Comparison of ENCODE assay signal across 8 cellular contexts in the genomic region with DNA sequence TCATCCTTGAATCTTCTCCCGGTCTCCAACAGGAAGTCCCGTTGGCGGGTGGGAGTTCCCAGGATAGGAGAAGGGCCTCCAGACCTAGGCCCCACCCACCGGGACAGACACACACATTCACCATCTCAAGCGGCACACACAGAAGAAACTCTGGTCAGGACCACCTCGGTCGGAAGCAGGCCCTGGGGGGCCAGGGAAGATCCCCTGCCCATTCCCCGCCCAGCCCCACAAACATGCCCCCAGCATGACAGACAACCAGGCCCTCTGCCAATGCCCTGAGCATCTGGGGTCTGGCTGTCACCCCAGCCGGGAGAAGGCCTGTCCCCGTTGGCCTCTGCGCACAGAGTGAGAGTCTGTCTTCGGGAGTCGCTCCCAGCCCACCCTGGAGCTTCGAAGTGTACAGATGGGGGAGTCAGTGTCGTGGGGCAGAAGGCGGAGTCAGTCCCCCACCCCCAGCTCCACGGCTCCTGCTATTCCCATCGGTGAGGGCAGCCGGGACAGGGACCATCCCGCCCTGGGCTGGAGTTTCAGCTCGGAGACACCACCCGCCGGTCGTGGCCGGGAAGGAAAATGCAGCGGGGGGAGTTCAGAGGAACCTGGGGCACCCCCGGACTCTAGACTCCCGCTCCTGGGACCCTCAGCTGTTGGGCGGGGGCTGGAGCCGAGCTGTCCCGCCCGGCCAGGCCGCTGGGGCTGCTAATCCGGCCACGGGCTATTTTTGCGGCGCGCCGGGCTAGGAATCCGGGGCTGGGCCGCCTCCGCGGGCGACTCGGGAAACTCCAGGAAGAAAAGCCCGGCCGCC. TPM values are rescaled to one million over a fixed set of nuclear protein-coding genes. Genes with fewer than 3 reads are reported as not detected.
DNase-seq lines count a peak whose midpoint lies in the region; ATAC-seq and TF ChIP-seq lines count a peak whose summit lies in the region.

No MANE protein-coding gene starts in this region.

- TF ChIP-seq CTCF in brain microvascular endothelial cell (IDR thresholded peaks at IDR 0.05; ENCODE audit: low read depth, low read length, missing control alignments) (no peak), kidney epithelial cell (IDR thresholded peaks at IDR 0.05; ENCODE audit: insufficient read depth, low read length, poor library complexity, severe bottlenecking) (no peak), suprapubic skin (IDR thresholded peaks at IDR 0.05) (no peak)

- TF ChIP-seq EP300 in suprapubic skin (IDR thresholded peaks at IDR 0.05), result no peak

- ATAC-seq in GM21786 (IDR thresholded peaks at IDR 0.05; ENCODE audit: unreplicated experiment), result no peak

- TF ChIP-seq POLR2A in suprapubic skin (IDR thresholded peaks at IDR 0.05), result peak in 1 of 2 donors; percentile 21

- no peaks in the 10 kb centered on the region for H3K9me3 ChIP-seq in HUES48 (ENCODE audit: control insufficient read depth, insufficient read depth, low read length)
- no peaks in the 10 kb centered on the region for H3K9me3 ChIP-seq in suprapubic skin

- H3K27ac ChIP-seq in HUES48 (ENCODE audit: low read depth, low read length) (peak overlapping the region; percentile 79), brain microvascular endothelial cell (peak overlapping the region; percentile 50), suprapubic skin (peak overlapping the region; percentile 92)

- H3K27me3 ChIP-seq in HUES48 (ENCODE audit: control insufficient read depth, insufficient read depth, low read length) (no peaks in the 10 kb centered on the region), brain microvascular endothelial cell (replicated peaks) (no peaks in the 10 kb centered on the region), kidney epithelial cell (ENCODE audit: control insufficient read depth, insufficient read depth, low read length) (no peaks in the 10 kb centered on the region), suprapubic skin (no peaks in the 10 kb centered on the region)

- H3K36me3 ChIP-seq in HUES48 (ENCODE audit: control insufficient read depth, insufficient read depth, low read length) (no peaks in the 10 kb centered on the region), brain microvascular endothelial cell (replicated peaks) (no peaks in the 10 kb centered on the region), kidney epithelial cell (ENCODE audit: control insufficient read depth, insufficient read depth, low read length) (no peaks in the 10 kb centered on the region), suprapubic skin (no peaks in the 10 kb centered on the region)

- peak overlapping the region; percentile 69 for H3K4me3 ChIP-seq in HUES48 (ENCODE audit: low read depth, low read length)
- peak overlapping the region; percentile 75 for H3K4me3 ChIP-seq in brain microvascular endothelial cell (ENCODE audit: low read depth, low read length)
- peak overlapping the region; percentile 58 for H3K4me3 ChIP-seq in kidney epithelial cell (ENCODE audit: low read depth, low read length)
- H3K4me3 ChIP-seq in suprapubic skin, result peak overlapping the region; percentile 65

- peaks cover 44% of the 10 kb centered on the region for H3K4me1 ChIP-seq in HUES48 (ENCODE audit: control insufficient read depth, insufficient read depth, low read length)
- peaks cover 93% of the 10 kb centered on the region for H3K4me1 ChIP-seq in suprapubic skin

- no peak overlapping the region for H3K9ac ChIP-seq in HUES48 (ENCODE audit: low read depth, low read length)

- WGBS in suprapubic skin, result no CpG with 5 or more reads among the region's 47 CpGs

- DNase-seq in AG08396 (ENCODE audit: low spot score) (peak; percentile 83), brain microvascular endothelial cell (peak; percentile 54), kidney epithelial cell (ENCODE audit: low read depth) (no peak), suprapubic skin (ENCODE audit: low spot score in 2 of 2) (peak; percentile 89 to 95), activated gamma-delta T cell treated with Interleukin-2 at 50 U/mL for 16 hours (no peak), DMS79 (lab: John Stamatoyannopoulos, UW) (no peak)

- in situ Hi-C loops in brain microvascular endothelial cell (cut with HindIII; ENCODE audit: low pct_ligation_motif_present, low sequenced_read_pairs), result no loop called here

RNA-seq across cellular contexts. Expression of a gene that starts 0.7 kb away (rescaled TPM):
- total RNA-seq in kidney epithelial cell (36.0 and 40.2 TPM in 2 replicates), suprapubic skin (100 to 1,000 TPM in 1 of 4 donors, 10 to 100 TPM in 3; 32.1 to 107 (median 41.2) TPM)

RNA-seq across cellular contexts. Expression of a gene that starts 6.3 kb away (rescaled TPM):
- total RNA-seq in kidney epithelial cell (130 and 141 TPM in 2 replicates), suprapubic skin (10 to 100 TPM; 46.8 to 94.4 (median 70.9) TPM)

RNA-seq across cellular contexts. Expression of a gene that starts 18.1 kb away (rescaled TPM):
- 12.7 and 25.4 TPM in 2 replicates for total RNA-seq in kidney epithelial cell
- total RNA-seq in suprapubic skin, result 10 to 100 TPM in 2 of 4 donors, 1 to 10 TPM in 2; 9.5 to 21.7 (median 13.9) TPM

RNA-seq across cellular contexts. Expression of a gene that starts 18.3 kb away (rescaled TPM):
- 5.5 and 7.8 TPM in 2 replicates for total RNA-seq in kidney epithelial cell
- 1 to 10 TPM; 2.0 to 2.8 (median 2.7) TPM for total RNA-seq in suprapubic skin

Comparison
In these comparisons a context has a peak if more than half of its experiments do, and no peak if none do; other contexts are left out.
1. DNase-seq: peak in AG08396 (single experiment), brain microvascular endothelial cell (single experiment) and suprapubic skin (2 of 2); none in kidney epithelial cell (single experiment), activated gamma-delta T cell treated with Interleukin-2 at 50 U/mL for 16 hours (single experiment) and DMS79 (single experiment).
2. Peak in every context shown above with its lines, with median percentiles within 50 percentile points of each other: H3K27ac ChIP-seq and H3K4me3 ChIP-seq.